ENCODE assay signal across 8 cellular contexts in the genomic region with DNA sequence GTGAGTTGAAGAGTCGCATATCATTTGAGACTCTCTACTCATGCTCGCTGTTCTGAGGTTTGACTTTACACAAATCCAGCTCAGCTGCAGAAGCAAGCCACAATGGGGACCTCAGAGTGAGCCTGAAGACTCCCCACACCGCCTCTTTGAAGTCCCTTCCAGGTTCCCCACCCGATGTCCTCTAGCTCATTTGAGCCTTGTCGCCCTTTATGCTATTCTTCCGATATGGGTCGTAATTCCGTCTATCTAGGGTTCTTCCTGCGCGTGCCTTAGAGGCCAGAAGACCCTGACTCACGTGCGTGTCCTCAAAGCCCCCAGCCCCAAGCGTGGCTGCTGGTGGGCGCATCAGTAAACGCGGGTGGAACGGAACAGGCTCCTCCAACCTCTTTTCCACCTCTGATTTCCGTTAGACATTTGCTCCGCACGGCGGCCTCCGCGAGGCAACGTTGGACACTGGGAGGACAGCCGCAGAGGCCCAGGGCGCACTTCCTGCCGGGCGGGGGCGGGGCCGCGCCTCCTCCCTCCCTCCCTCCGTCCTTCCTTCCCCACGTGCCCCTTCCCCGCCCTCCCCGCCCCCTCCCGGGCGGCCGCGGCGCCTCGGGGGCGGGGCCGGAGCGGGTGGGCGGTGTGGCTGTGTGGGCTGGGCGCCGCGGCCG. TPM values are rescaled to one million over a fixed set of nuclear protein-coding genes. Genes with fewer than 3 reads are reported as not detected.
DNase-seq lines count a peak whose midpoint lies in the region.

A gene with protein sequence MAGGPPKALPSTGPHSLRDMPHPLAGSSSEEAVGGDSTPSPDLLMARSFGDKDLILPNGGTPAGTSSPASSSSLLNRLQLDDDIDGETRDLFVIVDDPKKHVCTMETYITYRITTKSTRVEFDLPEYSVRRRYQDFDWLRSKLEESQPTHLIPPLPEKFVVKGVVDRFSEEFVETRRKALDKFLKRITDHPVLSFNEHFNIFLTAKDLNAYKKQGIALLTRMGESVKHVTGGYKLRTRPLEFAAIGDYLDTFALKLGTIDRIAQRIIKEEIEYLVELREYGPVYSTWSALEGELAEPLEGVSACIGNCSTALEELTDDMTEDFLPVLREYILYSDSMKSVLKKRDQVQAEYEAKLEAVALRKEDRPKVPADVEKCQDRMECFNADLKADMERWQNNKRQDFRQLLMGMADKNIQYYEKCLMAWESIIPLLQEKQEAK (plus strand): TSS at position 650 of the 656 bp plus-strand sequence. CDS start 242 bp downstream, outside the sequence.

- H2AFZ ChIP-seq in GM23248, result peak within 1 kb of the TSS; percentile 93
- H2AFZ ChIP-seq in neuron (ENCODE audit: low read depth, low read length), result peak within 1 kb of the TSS; percentile 44

- H3K4me2 ChIP-seq in GM23248 (ENCODE audit: unreplicated experiment), result peak within 1 kb of the TSS; percentile 89

- H3K4me1 ChIP-seq in GM23248 (ENCODE audit: insufficient read depth), result peaks cover 33% of the 10 kb centered on the region
- peaks cover 7% of the 10 kb centered on the region; the same call in 1 of the 2 replicates for H3K4me1 ChIP-seq in SJCRH30
- H3K4me1 ChIP-seq in neuron (ENCODE audit: insufficient read depth, low read length), result peaks cover 19% of the 10 kb centered on the region

- H3K9me3 ChIP-seq in GM23248 (ENCODE audit: low read depth) (no peaks in the 10 kb centered on the region), SJCRH30 (replicated peaks) (no peaks in the 10 kb centered on the region), neuron (ENCODE audit: low read length) (no peaks in the 10 kb centered on the region)

- H3K36me3 ChIP-seq in GM23248 (ENCODE audit: low read depth), result no peaks in the 10 kb centered on the region
- H3K36me3 ChIP-seq in SJCRH30, result no peaks in the 10 kb centered on the region
- H3K36me3 ChIP-seq in neuron (ENCODE audit: insufficient read depth, low read length), result peaks cover 4% of the 10 kb centered on the region

- in situ Hi-C loops in GM23248 (cut with MboI), result no loop called here

- H4K20me1 ChIP-seq in GM23248 (ENCODE audit: insufficient read depth), result no peaks in the 10 kb centered on the region

- H3K27me3 ChIP-seq in GM23248 (replicated peaks; ENCODE audit: insufficient read depth), result no peaks in the 10 kb centered on the region
- no peaks in the 10 kb centered on the region for H3K27me3 ChIP-seq in SJCRH30
- no peaks in the 10 kb centered on the region for H3K27me3 ChIP-seq in neuron (ENCODE audit: insufficient read depth, low read length)

- peak within 1 kb of the TSS; percentile 84 for H3K9ac ChIP-seq in GM23248

- H3K79me2 ChIP-seq in GM23248 (ENCODE audit: insufficient read depth), result peaks cover 28% of the 10 kb centered on the region

- peak within 1 kb of the TSS; percentile 86 for H3K4me3 ChIP-seq in GM23248
- H3K4me3 ChIP-seq in SJCRH30, result peak within 1 kb of the TSS; percentile 99
- H3K4me3 ChIP-seq in neuron (ENCODE audit: low read length), result peak within 1 kb of the TSS; percentile 67

- peaks cover 41% of the 10 kb centered on the region for H3F3A ChIP-seq in GM23248 (ENCODE audit: insufficient read depth)

- 2 to 3% methylated on average over 24 to 49 of the region's 49 CpGs for WGBS in GM23248 (ENCODE audit: low coverage in 1 of 2, low lambda C conversion rate in 2 of 2, missing lambda C conversion rate in 2 of 2), 2 experiments

- DNase-seq in ELF-1 (ENCODE audit: low read depth, low spot score), result peak; percentile 91
- peak; percentile 93 for DNase-seq in GM23248
- peak; percentile 65 to 69 for DNase-seq in Kasumi-1 (lab: John Stamatoyannopoulos, UW)
- peak; percentile 93 to 94 for DNase-seq in SJCRH30
- DNase-seq in activated naive CD4-positive, alpha-beta T cell treated with Interleukin-2 at 50 U/mL for 16 hours, result peak; percentile 74
- peak; percentile 86 for DNase-seq in foreskin melanocyte
- peak; percentile 82 for DNase-seq in stromal cell of bone marrow (ENCODE audit: low read depth)

- no peaks in the 10 kb centered on the region for H3K9me2 ChIP-seq in GM23248 (ENCODE audit: insufficient read depth)

- H3K27ac ChIP-seq in GM23248, result peak within 1 kb of the TSS; percentile 84
- H3K27ac ChIP-seq in SJCRH30, result peak within 1 kb of the TSS; percentile 90

RNA-seq across cellular contexts. Expression of the gene that starts here (rescaled TPM):
- total RNA-seq in GM23248 (2014; rRNA removed; shearing (Covaris generic)), result 26.7 and 31.2 TPM in 2 replicates
- polyA plus RNA-seq in GM23248 (2016; fragmentation: Nextera tagmentation; extraction: Ambion mirVana), result 7.1 and 8.5 TPM in 2 replicates
- total RNA-seq in SJCRH30 (2014; rRNA removed; shearing (Covaris generic)), result 23.3 and 24.8 TPM in 2 replicates

Comparison
In these comparisons a context has a peak if more than half of its experiments do, and no peak if none do; other contexts are left out.
1. Peak in every context shown above with its lines: DNase-seq, H3K4me3 ChIP-seq and H3K27ac ChIP-seq.